19 cellular contexts compared by ENCODE assay signal in genomic region chr20:49372095-49372734, GRCh38.
A peak's percentile ranks its signal among the peaks of the same experiment; 100 is the strongest.
DNase-seq lines count a peak whose midpoint lies in the region; ATAC-seq and TF ChIP-seq lines count a peak whose summit lies in the region.
"Had no signal": no experiment of that assay in that cellular context is flagged by ENCODE, and none has a peak within 500 bp of the region (broad histone marks: within the 10 kb centered on the region; RNA-seq: fewer than 3 reads in every experiment).

No MANE protein-coding gene starts in this region.

- H3K27me3 ChIP-seq in RWPE2 (ENCODE audit: insufficient read depth, poor library complexity, severe bottlenecking) (no peaks in the 10 kb centered on the region), prostate gland (replicated peaks; ENCODE audit: insufficient read depth) (no peaks in the 10 kb centered on the region)
- H3K27me3 ChIP-seq: Peyer's patch had no signal

- ATAC-seq in RWPE2 (ENCODE audit: low read depth): peak; percentile 87

- H3K27me3 Mint-ChIP-seq in immature natural killer cell (ENCODE audit: low read depth in 3 of 3): peaks cover 2 to 10% (median 9%) of the 10 kb centered on the region in 3 donors

- DNase-seq in NCI-H1105 treated with DMSO at 0.1 percent for 48 hours (lab: John Stamatoyannopoulos, UW) (peak; percentile 49), RWPE2 (ENCODE audit: low spot score) (peak; percentile 92), prostate gland (ENCODE audit: low spot score) (peak; percentile 24), immature natural killer cell (no peak), COR-L47 (lab: John Stamatoyannopoulos, UW) (no peak), NOMO-1 treated with dmso at 0.1 percent for 144 hours (lab: John Stamatoyannopoulos, UW; ENCODE audit: unreplicated experiment) (no peak)
- DNase-seq: ACHN, AML-193, Caco-2, DMS53, HCEC 1CT, NCI-H1048, NCI-H446 treated with DMSO at 0.1 percent for 48 hours, NCI-H748 treated with DMSO at 0.1 percent for 48 hours, Peyer's patch, SHP77 had no signal

- CTCF ChIA-PET in HEK293 (lab: Yijun Ruan, JAX): interaction anchor here (0.9 to 1.1 kb wide), 2 partner anchors 12 to 112 kb away, joined by 3 read pairs; no protein-coding TSS in a partner anchor

- no peaks in the 10 kb centered on the region for H3K4me1 Mint-ChIP-seq in immature natural killer cell
- H3K4me1 Mint-ChIP-seq: CD14-positive monocyte had no signal

- TF ChIP-seq CTCF in HEK293 (tag by site-specific recombination; IDR thresholded peaks at IDR 0.05): no peak
- no peak for TF ChIP-seq CTCF in RWPE2 (IDR thresholded peaks at IDR 0.05; ENCODE audit: poor library complexity, severe bottlenecking)
- no peak for TF ChIP-seq CTCF in prostate gland (IDR thresholded peaks at IDR 0.05)

- no peaks in the 10 kb centered on the region for H3K36me3 ChIP-seq in HEK293 (ENCODE audit: control insufficient read depth in 2 of 2, insufficient read depth in 1 of 2, low read length in 2 of 2)
- H3K36me3 ChIP-seq in RWPE2 (ENCODE audit: low read depth): no peaks in the 10 kb centered on the region
- H3K36me3 ChIP-seq in prostate gland: no peaks in the 10 kb centered on the region
- H3K36me3 ChIP-seq: Peyer's patch had no signal

- POLR2A ChIA-PET in HEK293 (lab: Yijun Ruan, JAX): no interaction called here

- intact Hi-C loops in prostate gland (cut with DNase I): no loop called here

- H3K27ac ChIP-seq in HEK293 (ENCODE audit: extremely low read depth, low read depth, low read length) (no peak overlapping the region), RWPE2 (ENCODE audit: poor library complexity, severe bottlenecking) (peak overlapping the region; percentile 8), prostate gland (no peak overlapping the region)
- H3K27ac ChIP-seq: HL-60, Peyer's patch had no signal

- WGBS in prostate gland: 65% methylated on average over 9 of the region's 9 CpGs

- H3K27ac Mint-ChIP-seq in immature natural killer cell: no peak overlapping the region
- H3K27ac Mint-ChIP-seq: CD14-positive monocyte had no signal

- H3K4me3 Mint-ChIP-seq in immature natural killer cell: no peak overlapping the region
- H3K4me3 Mint-ChIP-seq: CD14-positive monocyte had no signal

- H3K4me3 ChIP-seq in HEK293 (ENCODE audit: low read depth, low read length): no peak overlapping the region
- H3K4me3 ChIP-seq in RWPE2 (ENCODE audit: severe bottlenecking): no peak overlapping the region
- H3K4me3 ChIP-seq in prostate gland: no peak overlapping the region
- H3K4me3 ChIP-seq: Peyer's patch had no signal

- no peaks in the 10 kb centered on the region for H3K36me3 Mint-ChIP-seq in immature natural killer cell
- H3K36me3 Mint-ChIP-seq: CD14-positive monocyte had no signal

- TF ChIP-seq POLR2A in prostate gland (IDR thresholded peaks at IDR 0.05): no peak

- H3K9me3 ChIP-seq in HEK293 (ENCODE audit: control insufficient read depth, insufficient read depth, low read depth, low read length): no peaks in the 10 kb centered on the region
- no peaks in the 10 kb centered on the region for H3K9me3 ChIP-seq in RWPE2 (ENCODE audit: severe bottlenecking)
- no peaks in the 10 kb centered on the region for H3K9me3 ChIP-seq in prostate gland
- H3K9me3 ChIP-seq: Peyer's patch had no signal

- H3K9me3 Mint-ChIP-seq in immature natural killer cell: peaks cover 0 to 2% (median 0%) of the 10 kb centered on the region in 6 donors

- no peaks in the 10 kb centered on the region for H3K4me1 ChIP-seq in HEK293 (ENCODE audit: control insufficient read depth, insufficient read depth, low read length)
- H3K4me1 ChIP-seq in RWPE2 (ENCODE audit: insufficient read depth, poor library complexity, severe bottlenecking): peaks cover 14% of the 10 kb centered on the region
- H3K4me1 ChIP-seq in prostate gland (replicated peaks): no peaks in the 10 kb centered on the region
- H3K4me1 ChIP-seq: Caco-2, Peyer's patch had no signal

TF ChIP-seq in HEK293, 187 proteins besides CTCF, POLR2A, EP300 and RAD21:
- TF ChIP-seq ZNF133 (tag by site-specific recombination; IDR thresholded peaks at IDR 0.05): peak; percentile 71; the same call in 1 of the 2 replicates
- TF ChIP-seq GLIS1 (tag by site-specific recombination; IDR thresholded peaks at IDR 0.05): no peak
- no peak for TF ChIP-seq ZNF785 (tag by site-specific recombination; IDR thresholded peaks at IDR 0.05)
- no peak for TF ChIP-seq ZSCAN5A (tag by site-specific recombination; IDR thresholded peaks at IDR 0.05)
- no peak for TF ChIP-seq OSR2 (tag by site-specific recombination; IDR thresholded peaks at IDR 0.05)
- TF ChIP-seq ZNF560 (tag by site-specific recombination; IDR thresholded peaks at IDR 0.05; ENCODE audit: borderline replicate concordance): no peak
- TF ChIP-seq ZNF19 (tag by site-specific recombination; IDR thresholded peaks at IDR 0.05; ENCODE audit: low read depth): no peak
TF ChIP-seq in HEK293: peak in this region for 1.

Comparison
In these comparisons a context has a peak if more than half of its experiments do, and no peak if none do; other contexts are left out.
1. DNase-seq: peak in NCI-H1105 treated with DMSO at 0.1 percent for 48 hours (single experiment), RWPE2 (single experiment) and prostate gland (single experiment); none in immature natural killer cell (0 of 3), COR-L47 (single experiment) and NOMO-1 treated with dmso at 0.1 percent for 144 hours (single experiment).